In the genomic region with DNA sequence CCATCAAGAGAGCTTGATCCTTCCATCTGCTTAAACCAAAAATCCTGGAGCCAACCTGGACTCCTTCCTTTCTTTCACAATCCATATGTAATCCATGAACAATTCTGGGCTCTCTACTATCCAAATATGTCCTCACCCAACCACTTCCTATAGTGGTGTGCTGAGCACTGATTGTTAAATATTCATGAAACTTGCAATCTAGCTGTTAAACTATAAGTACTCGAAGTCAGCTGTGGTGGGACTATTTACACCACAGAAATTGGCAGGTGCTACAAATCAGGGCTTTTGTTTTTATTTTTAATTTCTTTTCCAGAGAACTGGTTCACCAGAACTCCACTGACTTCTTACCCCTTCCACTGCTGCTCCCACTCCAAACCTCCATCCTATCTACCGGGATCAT, we compare ENCODE assay signal across 9 cellular contexts.
"Had no signal": no experiment of that assay in that cellular context is flagged by ENCODE, and none has a peak within 500 bp of the region (broad histone marks: within the 10 kb centered on the region; RNA-seq: fewer than 3 reads in every experiment).

No MANE protein-coding gene starts in this region.

- ATAC-seq: GM23338, HepG2 had no signal

- H3K27ac ChIP-seq: HL-60, KMS-11 had no signal

- H3K4me3 ChIP-seq: GM23338 had no signal

- DNase-seq: H9, HCEC 1CT, HFFc6, Karpas-422, KBM-7 had no signal
